ENCODE assay signal across 1 cellular context in the genomic region with DNA sequence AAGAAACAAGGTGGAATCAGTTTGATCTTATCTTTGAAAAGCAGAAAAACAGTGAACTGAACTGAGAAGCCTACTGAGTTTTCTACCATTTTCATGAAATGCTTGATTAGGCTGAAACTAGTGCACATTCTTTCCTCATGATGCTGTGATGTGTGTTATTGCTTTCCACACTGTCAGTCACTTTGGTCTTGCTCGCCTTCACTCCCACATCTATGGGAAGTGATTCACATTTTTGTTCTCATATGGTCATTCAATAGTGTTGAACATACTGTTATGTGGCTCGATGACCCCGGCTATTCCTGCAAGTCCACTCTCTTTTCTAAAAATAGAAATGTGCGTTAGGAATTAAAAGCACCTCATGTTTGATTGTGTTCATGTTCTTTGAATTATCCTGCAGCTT.
TF ChIP-seq lines count a peak whose summit lies in the region.

No MANE protein-coding gene starts in this region.

TF ChIP-seq in H1, 55 proteins besides CTCF, POLR2A, EP300 and RAD21:
- TF ChIP-seq BCL11A (IDR thresholded peaks at IDR 0.05; ENCODE audit: low read depth in 2 of 2, low read length in 2 of 2) = no peak
